ENCODE assay signal across 8 cellular contexts in genomic region chr4:56575820-56576429, GRCh38.
DNase-seq lines count a peak whose midpoint lies in the region; ATAC-seq and TF ChIP-seq lines count a peak whose summit lies in the region.

No MANE protein-coding gene starts in this region.

- POLR2A ChIA-PET in HEK293T (lab: Yijun Ruan, JAX), result no interaction called here

- H3K27me3 ChIP-seq in BE2C, result no peaks in the 10 kb centered on the region
- H3K27me3 ChIP-seq in upper lobe of right lung, result no peaks in the 10 kb centered on the region

- H3K27ac Mint-ChIP-seq in T-helper 17 cell, result no peak overlapping the region

- ATAC-seq in upper lobe of right lung (peak; percentile 61), HG03135 (IDR thresholded peaks at IDR 0.05; ENCODE audit: unreplicated experiment) (no peak), T-helper 17 cell (no peak)

- H3K27ac ChIP-seq in upper lobe of right lung, result no peak overlapping the region

- intact Hi-C loops in upper lobe of right lung (cut with DNase I), result no loop called here

- H3K36me3 ChIP-seq in BE2C (no peaks in the 10 kb centered on the region), upper lobe of right lung (no peaks in the 10 kb centered on the region)

- CTCF ChIA-PET in HEK293T (lab: Yijun Ruan, JAX), result interaction anchor here (1.0 to 2.2 kb wide), 4 partner anchors 9 to 224 kb away, joined by 3 to 7 read pairs (median 3); no protein-coding TSS in a partner anchor

- no peaks in the 10 kb centered on the region for H3K36me3 Mint-ChIP-seq in T-helper 17 cell (ENCODE audit: low read depth)

- H3K9me3 ChIP-seq in BE2C (no peaks in the 10 kb centered on the region), upper lobe of right lung (no peaks in the 10 kb centered on the region), T-helper 17 cell (ENCODE audit: control insufficient read depth, low read length, poor library complexity, severe bottlenecking) (no peaks in the 10 kb centered on the region)

- peaks cover 17% of the 10 kb centered on the region for H3K27me3 Mint-ChIP-seq in T-helper 17 cell

- H3K4me3 ChIP-seq in BE2C (ENCODE audit: low read depth, low read length) (no peak overlapping the region), upper lobe of right lung (no peak overlapping the region)

- DNase-seq in BE2C, result no peak
- peak; percentile 22 for DNase-seq in HEK293T (ENCODE audit: extremely low spot score)
- peak; percentile 29 for DNase-seq in SW480 (ENCODE audit: low spot score)
- peak; percentile 24 for DNase-seq in iPS-NIHi7 (ENCODE audit: extremely low spot score)
- no peak for DNase-seq in upper lobe of right lung
- DNase-seq in stimulated activated CD4-positive, alpha-beta T cell treated with anti-CD3 and anti-CD28 coated beads, Interleukin-15, amount 100 ng/mL, for 24 hours, result no peak
- DNase-seq in T-helper 17 cell, result no peak

- peak; percentile 46; the same call in 1 of the 2 replicates for TF ChIP-seq CTCF in BE2C (IDR thresholded peaks at IDR 0.05; ENCODE audit: low read depth, low read length)
- TF ChIP-seq CTCF in upper lobe of right lung (IDR thresholded peaks at IDR 0.05), result peak; percentile 46

- H3K4me3 Mint-ChIP-seq in T-helper 17 cell, result no peak overlapping the region

- H3K4me1 ChIP-seq in BE2C (no peaks in the 10 kb centered on the region), upper lobe of right lung (no peaks in the 10 kb centered on the region)

- peaks cover 4% of the 10 kb centered on the region for H3K4me1 Mint-ChIP-seq in T-helper 17 cell

TF ChIP-seq in HEK293T, 16 proteins besides CTCF, POLR2A, EP300 and RAD21:
- TF ChIP-seq ZNF384 (IDR thresholded peaks at IDR 0.05), result no peak
- TF ChIP-seq NFRKB (IDR thresholded peaks at IDR 0.05), result no peak
- no peak for TF ChIP-seq L3MBTL2 (conservative IDR thresholded peaks at IDR 0.05)
- TF ChIP-seq CTBP1 (IDR thresholded peaks at IDR 0.05; ENCODE audit: borderline replicate concordance), result no peak
- no peak for TF ChIP-seq ARNT (IDR thresholded peaks at IDR 0.05)
- TF ChIP-seq BHLHE40 (IDR thresholded peaks at IDR 0.05; ENCODE audit: borderline replicate concordance), result no peak
- TF ChIP-seq FOXK2 (IDR thresholded peaks at IDR 0.05), result no peak

Comparison
In these comparisons a context has a peak if more than half of its experiments do, and no peak if none do; other contexts are left out.
1. DNase-seq: peak in HEK293T (single experiment), SW480 (single experiment) and iPS-NIHi7 (single experiment); none in BE2C (single experiment), upper lobe of right lung (single experiment), stimulated activated CD4-positive, alpha-beta T cell treated with anti-CD3 and anti-CD28 coated beads, Interleukin-15, amount 100 ng/mL, for 24 hours (single experiment) and T-helper 17 cell (0 of 3).